ENCODE assay signal across 8 cellular contexts in the genomic region with DNA sequence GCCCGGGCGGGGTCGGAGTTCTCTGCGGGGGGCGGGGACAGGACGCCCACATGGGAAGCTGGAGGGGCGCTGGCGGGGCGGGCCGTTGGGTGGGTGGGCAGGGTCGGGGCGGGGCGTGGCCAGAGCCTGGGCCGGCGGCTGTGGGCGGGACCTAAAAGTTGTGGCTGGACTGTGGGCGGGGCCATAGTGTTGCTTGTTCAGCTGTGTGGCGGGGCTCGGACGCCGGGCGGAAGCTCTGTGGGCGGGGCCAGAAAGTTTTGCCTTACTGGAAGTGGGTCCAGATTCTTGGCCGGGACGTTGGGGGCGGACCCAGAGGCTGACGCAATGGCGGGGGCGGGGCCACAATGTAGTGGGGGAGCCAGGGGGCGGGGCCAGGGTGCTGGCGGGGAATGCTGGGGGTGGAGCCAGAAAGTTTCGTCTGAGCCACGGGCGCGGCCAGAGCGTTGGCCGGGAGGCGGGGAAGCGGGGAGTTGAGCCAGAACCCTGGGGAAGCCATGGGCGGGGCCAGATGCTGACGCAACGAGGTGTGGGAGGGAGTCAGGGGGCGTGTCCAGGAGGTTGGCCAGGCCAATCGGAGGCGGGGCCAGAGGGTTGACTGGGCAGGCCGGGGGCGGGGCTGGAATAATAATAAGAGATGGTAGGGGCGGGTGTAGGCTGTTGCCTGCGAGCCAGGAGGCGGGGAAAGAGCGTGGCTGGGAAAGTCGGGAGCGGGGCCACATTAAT.
DNase-seq lines count a peak whose midpoint lies in the region; ATAC-seq lines count a peak whose summit lies in the region.

No MANE protein-coding gene starts in this region.

- peak overlapping the region; percentile 86 for H3K27ac Mint-ChIP-seq in central memory CD8-positive, alpha-beta T cell (ENCODE audit: low read depth)

- peaks cover 50% of the 10 kb centered on the region for H3K4me1 Mint-ChIP-seq in central memory CD8-positive, alpha-beta T cell

- DNase-seq in AG08396 (ENCODE audit: low spot score), result peak; percentile 99
- peak; percentile 99 to 100 for DNase-seq in NCI-H446 (lab: John Stamatoyannopoulos, UW)
- peak; percentile 98 to 99 for DNase-seq in central memory CD8-positive, alpha-beta T cell (ENCODE audit: low spot score in 2 of 2)
- DNase-seq in islet precursor cell, result peak; percentile 100
- peak; percentile 100 for DNase-seq in stimulated activated CD4-positive, alpha-beta T cell treated with anti-CD3 and anti-CD28 coated beads, Interleukin-12 subunit alpha, Interleukin-12 subunit beta, amount 100 ng/mL, for 24 hours (ENCODE audit: low read depth in 2 of 2)

- ATAC-seq in GM19035 (IDR thresholded peaks at IDR 0.05; ENCODE audit: unreplicated experiment) (peak; percentile 75), HG03354 (IDR thresholded peaks at IDR 0.05; ENCODE audit: poor library complexity, severe bottlenecking, unreplicated experiment) (peak; percentile 77)
- peak; percentile 82 to 83 for ATAC-seq in activated CD4-positive, CD25-positive, alpha-beta regulatory T cell treated with anti-CD3 and anti-CD28 coated beads, Interleukin-2, amount 50 U/mL, for 24 hours
- ATAC-seq in central memory CD8-positive, alpha-beta T cell (replicated peaks; ENCODE audit: extremely low read depth, poor library complexity, severe bottlenecking), result peak; percentile 82

- no peaks in the 10 kb centered on the region for H3K27me3 Mint-ChIP-seq in central memory CD8-positive, alpha-beta T cell

- H3K36me3 Mint-ChIP-seq in central memory CD8-positive, alpha-beta T cell (ENCODE audit: insufficient read depth), result peaks cover 37% of the 10 kb centered on the region

- H3K4me3 Mint-ChIP-seq in central memory CD8-positive, alpha-beta T cell, result peak overlapping the region; percentile 86

- H3K9me3 Mint-ChIP-seq in central memory CD8-positive, alpha-beta T cell, result no peaks in the 10 kb centered on the region

Comparison
In these comparisons a context has a peak if more than half of its experiments do, and no peak if none do; other contexts are left out.
1. Peak in every context shown above with its lines: DNase-seq and ATAC-seq.